In the genomic region with DNA sequence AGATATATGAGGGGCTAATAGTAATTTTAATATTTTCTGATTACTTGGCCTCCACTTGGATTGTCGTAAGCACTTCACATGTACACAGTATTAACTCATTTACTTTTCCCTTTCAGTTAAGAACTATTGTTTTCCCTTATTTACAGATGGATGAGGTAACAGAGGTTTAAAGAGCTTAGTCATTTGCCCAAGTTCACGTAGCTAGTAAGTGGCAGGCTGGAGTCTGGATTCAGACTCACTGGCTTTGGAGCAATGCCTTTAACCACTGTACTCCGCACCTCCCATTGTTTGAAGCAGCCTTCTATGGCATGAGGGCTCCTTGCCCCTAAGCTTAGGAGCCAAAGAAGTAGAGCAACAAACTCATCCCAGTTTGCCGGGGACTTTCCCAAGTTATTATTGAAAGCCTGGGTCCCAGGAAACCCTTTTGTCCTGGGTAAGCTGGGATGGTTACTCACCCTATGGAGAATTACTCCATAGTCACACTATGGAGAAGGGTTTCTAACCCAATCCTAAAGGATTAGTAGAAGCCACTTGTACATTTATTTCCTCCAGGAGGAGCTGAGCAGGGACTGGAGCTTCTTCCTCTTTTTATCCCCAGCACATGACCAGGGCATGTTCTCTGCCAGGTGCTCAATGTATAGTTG, we compare ENCODE assay signal across 1 cellular context.
TF ChIP-seq lines count a peak whose summit lies in the region.

No MANE protein-coding gene starts in this region.

TF ChIP-seq in IMR-90, 13 proteins besides CTCF, POLR2A, EP300 and RAD21 (continued from another document):
- TF ChIP-seq NFE2L2 (IDR thresholded peaks at IDR 0.05; ENCODE audit: low read depth, low read length), result peak; percentile 84; the same call in 1 of the 2 replicates
